Comparison of ENCODE assay signal across 14 cellular contexts in the genomic region with DNA sequence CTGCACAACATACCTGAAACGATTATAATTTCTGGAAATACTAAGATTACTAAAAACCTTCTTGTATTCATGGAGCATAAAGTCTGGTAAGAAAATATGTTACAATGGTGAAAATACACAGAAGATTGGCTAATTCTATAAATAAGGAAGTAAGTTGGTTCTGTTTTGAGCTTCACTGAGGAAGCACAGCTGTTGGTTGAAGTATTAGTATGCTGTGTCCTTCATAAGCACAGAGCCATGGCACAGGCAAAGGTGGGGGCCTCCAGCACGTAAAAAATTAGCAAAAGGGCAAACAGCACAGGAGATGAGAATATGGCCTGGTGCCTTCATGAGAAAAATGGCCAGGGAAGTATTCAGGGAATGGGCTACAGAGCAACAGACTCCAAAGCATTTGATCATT. TPM values are rescaled to one million over a fixed set of nuclear protein-coding genes. Genes with fewer than 3 reads are reported as not detected.
A peak's percentile ranks its signal among the peaks of the same experiment; 100 is the strongest.
DNase-seq lines count a peak whose midpoint lies in the region; ATAC-seq, FAIRE-seq and TF ChIP-seq lines count a peak whose summit lies in the region.
"Had no signal": no experiment of that assay in that cellular context is flagged by ENCODE, and none has a peak within 500 bp of the region (broad histone marks: within the 10 kb centered on the region; RNA-seq: fewer than 3 reads in every experiment).

No MANE protein-coding gene starts in this region.

- DNase-seq in Right ventricle myocardium superior: no peak
- no peak for DNase-seq in left ventricle myocardium inferior
- DNase-seq in NOMO-1 treated with dmso at 0.1 percent for 144 hours (lab: John Stamatoyannopoulos, UW; ENCODE audit: unreplicated experiment): peak; percentile 38
- no peak for DNase-seq in upper lobe of right lung
- no peak for DNase-seq in urothelium cell line (ENCODE audit: low spot score)
- no peak for DNase-seq in cerebellar cortex (ENCODE audit: low spot score)
- DNase-seq: 8988T, mesenchymal stem cell, NCI-H2107, pancreas, stomach had no signal

- ATAC-seq in Right ventricle myocardium superior (ENCODE audit: poor library complexity) (peak; percentile 29), HG03039 (IDR thresholded peaks at IDR 0.05; ENCODE audit: unreplicated experiment) (peak; percentile 46), upper lobe of right lung (peak; percentile 72), GM19023 (IDR thresholded peaks at IDR 0.05; ENCODE audit: unreplicated experiment) (no peak)

- H3K4me1 ChIP-seq in left ventricle myocardium inferior (no peaks in the 10 kb centered on the region), upper lobe of right lung (no peaks in the 10 kb centered on the region)
- H3K4me1 ChIP-seq: stomach had no signal

- FAIRE-seq in urothelium cell line (lab: Jason Lieb, UNC): no peak

- H3K27me3 ChIP-seq in left ventricle myocardium inferior (ENCODE audit: low read depth) (no peaks in the 10 kb centered on the region), upper lobe of right lung (no peaks in the 10 kb centered on the region)
- H3K27me3 ChIP-seq: pancreas, stomach had no signal

- H3K27ac ChIP-seq in left ventricle myocardium inferior (replicated peaks) (no peak overlapping the region), upper lobe of right lung (no peak overlapping the region)
- H3K27ac ChIP-seq: pancreas, stomach had no signal

- H3K9me3 ChIP-seq in left ventricle myocardium inferior (replicated peaks) (no peaks in the 10 kb centered on the region), upper lobe of right lung (no peaks in the 10 kb centered on the region)
- H3K9me3 ChIP-seq: pancreas, stomach had no signal

- TF ChIP-seq CTCF in left ventricle myocardium inferior (IDR thresholded peaks at IDR 0.05; ENCODE audit: borderline replicate concordance) (no peak), upper lobe of right lung (IDR thresholded peaks at IDR 0.05) (no peak)

- intact Hi-C loops in Right ventricle myocardium superior (cut with DNase I) (no loop called here), left ventricle myocardium inferior (cut with micrococcal nuclease) (no loop called here), upper lobe of right lung (cut with DNase I) (no loop called here)

- H3K4me3 ChIP-seq in left ventricle myocardium inferior (no peak overlapping the region), upper lobe of right lung (no peak overlapping the region)
- H3K4me3 ChIP-seq: pancreas, stomach had no signal

- H3K36me3 ChIP-seq in left ventricle myocardium inferior: no peaks in the 10 kb centered on the region
- no peaks in the 10 kb centered on the region for H3K36me3 ChIP-seq in upper lobe of right lung
- H3K36me3 ChIP-seq: pancreas, stomach had no signal

RNA-seq across cellular contexts. Expression of gene ANKRD62, which starts 40.3 kb away (rescaled TPM):
- total RNA-seq in Right ventricle myocardium superior (not detected), left ventricle myocardium inferior (not detected), upper lobe of right lung (0.12 TPM)
- total RNA-seq: activated T-helper 1 cell treated with anti-CD3 and anti-CD28 coated beads, Interleukin-12 subunit alpha, Interleukin-12 subunit beta, Interleukin-2, Interleukin-4 antibody, amounts not matched to agents 30 ng/mL and 10 ng/mL and 1 ng/mL, durations not matched to agents 14 hours and 24 hours and 36 hours had no signal
